39 cellular contexts compared by ENCODE assay signal in genomic region chr12:86770871-86771270, GRCh38.
"Had no signal": no experiment of that assay in that cellular context is flagged by ENCODE, and none has a peak within 500 bp of the region (broad histone marks: within the 10 kb centered on the region; RNA-seq: fewer than 3 reads in every experiment).

No MANE protein-coding gene starts in this region.

- H3K4me3 Mint-ChIP-seq: activated naive CD4-positive, alpha-beta T cell treated with anti-CD3 and anti-CD28 coated beads for 36 hours; activated naive CD4-positive, alpha-beta T cell treated with anti-CD3 and anti-CD28 coated beads, Interleukin-2, amount 10 ng/mL, durations not matched to agents 7 days and 5 days; activated naive CD4-positive, alpha-beta T cell treated with anti-CD3 and anti-CD28 coated beads, Interleukin-2, amount 50 U/mL, for 24 hours; activated naive CD8-positive, alpha-beta T cell; activated naive CD8-positive, alpha-beta T cell treated with anti-CD3 and anti-CD28 coated beads for 36 hours; activated naive CD8-positive, alpha-beta T cell treated with anti-CD3 and anti-CD28 coated beads, Interleukin-2, amount 10 ng/mL, durations not matched to agents 7 days and 5 days; activated naive CD8-positive, alpha-beta T cell treated with anti-CD3 and anti-CD28 coated beads, Interleukin-2, amount 50 U/mL, for 24 hours; activated T-cell treated with anti-CD3 and anti-CD28 coated beads, Interleukin-2, amount 50 U/mL, for 24 hours; activated T-cell treated with anti-CD3 and anti-CD28 coated beads, Interleukin-2, amount 50 U/mL, for 4 hours; activated T-cell treated with anti-CD3 and anti-CD28 coated beads, Interleukin-2, amount 50 U/mL, for 72 hours; activated T-helper 1 cell treated with anti-CD3 and anti-CD28 coated beads, Interleukin-12 subunit alpha, Interleukin-12 subunit beta, Interleukin-2, Interleukin-4 antibody, amounts not matched to agents 30 ng/mL and 10 ng/mL and 1 ng/mL, durations not matched to agents 14 hours and 24 hours and 36 hours; activated T-helper 17 cell treated with anti-CD3 and anti-CD28 coated beads, Interleukin-2, amount 50 U/mL, for 72 hours; brain had no signal

- H3K4me1 Mint-ChIP-seq: activated naive CD4-positive, alpha-beta T cell treated with anti-CD3 and anti-CD28 coated beads, Interleukin-2, amount 10 ng/mL, durations not matched to agents 7 days and 5 days; activated naive CD4-positive, alpha-beta T cell treated with anti-CD3 and anti-CD28 coated beads, Interleukin-2, amount 50 U/mL, for 24 hours; activated naive CD8-positive, alpha-beta T cell treated with anti-CD3 and anti-CD28 coated beads for 36 hours; activated naive CD8-positive, alpha-beta T cell treated with anti-CD3 and anti-CD28 coated beads, Interleukin-2, amount 10 ng/mL, durations not matched to agents 7 days and 5 days; activated naive CD8-positive, alpha-beta T cell treated with anti-CD3 and anti-CD28 coated beads, Interleukin-2, amount 50 U/mL, for 24 hours; activated T-helper 17 cell treated with anti-CD3 and anti-CD28 coated beads, Interleukin-2, amount 50 U/mL, for 72 hours; brain had no signal

- DNase-seq: activated effector memory CD4-positive, alpha-beta T cell treated with anti-CD3 and anti-CD28 coated beads, Interleukin-2, amount 50 U/mL, for 16 hours; activated effector memory CD4-positive, alpha-beta T cell treated with Interleukin-2 at 50 U/mL for 16 hours; activated gamma-delta T cell; activated gamma-delta T cell treated with Interleukin-2 at 50 U/mL for 16 hours; activated naive CD4-positive, alpha-beta T cell; activated naive CD4-positive, alpha-beta T cell treated with anti-CD3 and anti-CD28 coated beads for 36 hours; activated naive CD4-positive, alpha-beta T cell treated with anti-CD3 and anti-CD28 coated beads, Interleukin-2, amount 10 ng/mL, durations not matched to agents 7 days and 5 days; activated naive CD4-positive, alpha-beta T cell treated with anti-CD3 and anti-CD28 coated beads, Interleukin-2, amount 50 U/mL, for 16 hours; activated naive CD4-positive, alpha-beta T cell treated with Interleukin-2 at 50 U/mL for 16 hours; activated naive CD8-positive, alpha-beta T cell treated with anti-CD3 and anti-CD28 coated beads for 36 hours; activated naive CD8-positive, alpha-beta T cell treated with anti-CD3 and anti-CD28 coated beads, Interleukin-2, amount 10 ng/mL, durations not matched to agents 7 days and 5 days; activated naive CD8-positive, alpha-beta T cell treated with anti-CD3 and anti-CD28 coated beads, Interleukin-2, amount 50 U/mL, for 24 hours; activated T-cell treated with anti-CD3 and anti-CD28 coated beads for 4 hours; activated T-cell treated with anti-CD3 and anti-CD28 coated beads, Interleukin-2, amount 50 U/mL, for 1 hour; activated T-cell treated with anti-CD3 and anti-CD28 coated beads, Interleukin-2, amount 50 U/mL, for 24 hours; activated T-cell treated with anti-CD3 and anti-CD28 coated beads, Interleukin-2, amount 50 U/mL, for 4 hours; activated T-cell treated with anti-CD3 and anti-CD28 coated beads, Interleukin-2, amount 50 U/mL, for 48 hours; activated T-cell treated with anti-CD3 and anti-CD28 coated beads, Interleukin-2, amount 50 U/mL, for 72 hours; adrenal gland; amniotic stem cell; amygdala; anterior cingulate cortex; aorta; body of pancreas; brain microvascular endothelial cell; caudate nucleus; central memory CD4-positive, alpha-beta T cell; cerebellar nuclear complex had no signal

- H3K4me3 ChIP-seq: adrenal gland, ascending aorta, body of pancreas, breast epithelium, cardiac muscle cell had no signal

- H3K9me3 ChIP-seq: adrenal gland, ascending aorta, body of pancreas, breast epithelium had no signal

- H3K27ac Mint-ChIP-seq: activated naive CD4-positive, alpha-beta T cell treated with anti-CD3 and anti-CD28 coated beads for 36 hours; activated naive CD4-positive, alpha-beta T cell treated with anti-CD3 and anti-CD28 coated beads, Interleukin-2, amount 10 ng/mL, durations not matched to agents 7 days and 5 days; activated naive CD4-positive, alpha-beta T cell treated with anti-CD3 and anti-CD28 coated beads, Interleukin-2, amount 50 U/mL, for 24 hours; activated naive CD4-positive, alpha-beta T cell treated with anti-CD3 and anti-CD28 coated beads, Interleukin-2, amount 50 U/mL, for 72 hours; activated naive CD8-positive, alpha-beta T cell; activated naive CD8-positive, alpha-beta T cell treated with anti-CD3 and anti-CD28 coated beads for 36 hours; activated naive CD8-positive, alpha-beta T cell treated with anti-CD3 and anti-CD28 coated beads, Interleukin-2, amount 10 ng/mL, durations not matched to agents 7 days and 5 days; activated naive CD8-positive, alpha-beta T cell treated with anti-CD3 and anti-CD28 coated beads, Interleukin-2, amount 50 U/mL, for 24 hours; activated T-cell treated with anti-CD3 and anti-CD28 coated beads, Interleukin-2, amount 50 U/mL, for 24 hours; activated T-cell treated with anti-CD3 and anti-CD28 coated beads, Interleukin-2, amount 50 U/mL, for 72 hours; activated T-helper 1 cell treated with anti-CD3 and anti-CD28 coated beads, Interleukin-12 subunit alpha, Interleukin-12 subunit beta, Interleukin-2, Interleukin-4 antibody, amounts not matched to agents 30 ng/mL and 10 ng/mL and 1 ng/mL, durations not matched to agents 14 hours and 24 hours and 36 hours; activated T-helper 17 cell treated with anti-CD3 and anti-CD28 coated beads, Interleukin-2, amount 50 U/mL, for 72 hours; activated T-helper 2 cell treated with anti-CD3 and anti-CD28 coated beads, Interferon-gamma antibody, Interleukin-2, Interleukin-4, amounts not matched to agents 10 μg/mL and 5 μg/mL and 100 μg/mL, durations not matched to agents 14 hours and 24 hours and 36 hours; brain had no signal

- H3K4me1 ChIP-seq: adrenal gland, ascending aorta, body of pancreas, breast epithelium had no signal

- H3K27me3 ChIP-seq: adrenal gland, ascending aorta, body of pancreas, brain microvascular endothelial cell, breast epithelium, cardiac muscle cell had no signal

- H3K36me3 Mint-ChIP-seq: activated naive CD4-positive, alpha-beta T cell treated with anti-CD3 and anti-CD28 coated beads, Interleukin-2, amount 10 ng/mL, durations not matched to agents 7 days and 5 days; activated naive CD4-positive, alpha-beta T cell treated with anti-CD3 and anti-CD28 coated beads, Interleukin-2, amount 50 U/mL, for 24 hours; activated naive CD4-positive, alpha-beta T cell treated with anti-CD3 and anti-CD28 coated beads, Interleukin-2, amount 50 U/mL, for 72 hours; activated naive CD8-positive, alpha-beta T cell; activated naive CD8-positive, alpha-beta T cell treated with anti-CD3 and anti-CD28 coated beads for 36 hours; activated naive CD8-positive, alpha-beta T cell treated with anti-CD3 and anti-CD28 coated beads, Interleukin-2, amount 10 ng/mL, durations not matched to agents 7 days and 5 days; brain had no signal

- H3K27ac ChIP-seq: adrenal gland, ascending aorta, body of pancreas, brain microvascular endothelial cell, breast epithelium, cardiac muscle cell had no signal

- H3K9me3 Mint-ChIP-seq: activated naive CD4-positive, alpha-beta T cell treated with anti-CD3 and anti-CD28 coated beads, Interleukin-2, amount 50 U/mL, for 24 hours; activated naive CD8-positive, alpha-beta T cell treated with anti-CD3 and anti-CD28 coated beads, Interleukin-2, amount 50 U/mL, for 24 hours; activated T-helper 1 cell treated with anti-CD3 and anti-CD28 coated beads, Interleukin-12 subunit alpha, Interleukin-12 subunit beta, Interleukin-2, Interleukin-4 antibody, amounts not matched to agents 30 ng/mL and 10 ng/mL and 1 ng/mL, durations not matched to agents 14 hours and 24 hours and 36 hours had no signal

- H3K27me3 Mint-ChIP-seq: activated naive CD4-positive, alpha-beta T cell treated with anti-CD3 and anti-CD28 coated beads, Interleukin-2, amount 10 ng/mL, durations not matched to agents 7 days and 5 days; activated naive CD4-positive, alpha-beta T cell treated with anti-CD3 and anti-CD28 coated beads, Interleukin-2, amount 50 U/mL, for 24 hours; activated naive CD8-positive, alpha-beta T cell; activated naive CD8-positive, alpha-beta T cell treated with anti-CD3 and anti-CD28 coated beads for 36 hours; activated naive CD8-positive, alpha-beta T cell treated with anti-CD3 and anti-CD28 coated beads, Interleukin-2, amount 10 ng/mL, durations not matched to agents 7 days and 5 days; activated naive CD8-positive, alpha-beta T cell treated with anti-CD3 and anti-CD28 coated beads, Interleukin-2, amount 50 U/mL, for 24 hours; activated T-cell treated with anti-CD3 and anti-CD28 coated beads, Interleukin-2, amount 50 U/mL, for 24 hours; activated T-helper 17 cell treated with anti-CD3 and anti-CD28 coated beads, Interleukin-2, amount 50 U/mL, for 72 hours; brain had no signal

- FAIRE-seq: astrocyte had no signal

- ATAC-seq: activated naive CD4-positive, alpha-beta T cell treated with anti-CD3 and anti-CD28 coated beads, Interleukin-2, amount 50 U/mL, for 72 hours; activated naive CD8-positive, alpha-beta T cell treated with anti-CD3 and anti-CD28 coated beads, Interleukin-2, amount 50 U/mL, for 24 hours; activated T-cell treated with anti-CD3 and anti-CD28 coated beads, Interleukin-2, amount 50 U/mL, for 4 hours; activated T-cell treated with anti-CD3 and anti-CD28 coated beads, Interleukin-2, amount 50 U/mL, for 72 hours; activated T-helper 17 cell treated with anti-CD3 and anti-CD28 coated beads, Interleukin-2, amount 50 U/mL, for 72 hours; body of pancreas had no signal

- H3K36me3 ChIP-seq: adrenal gland, ascending aorta, brain microvascular endothelial cell, breast epithelium, cardiac muscle cell had no signal
